Comparison of ENCODE assay signal across 19 cellular contexts in the genomic region with DNA sequence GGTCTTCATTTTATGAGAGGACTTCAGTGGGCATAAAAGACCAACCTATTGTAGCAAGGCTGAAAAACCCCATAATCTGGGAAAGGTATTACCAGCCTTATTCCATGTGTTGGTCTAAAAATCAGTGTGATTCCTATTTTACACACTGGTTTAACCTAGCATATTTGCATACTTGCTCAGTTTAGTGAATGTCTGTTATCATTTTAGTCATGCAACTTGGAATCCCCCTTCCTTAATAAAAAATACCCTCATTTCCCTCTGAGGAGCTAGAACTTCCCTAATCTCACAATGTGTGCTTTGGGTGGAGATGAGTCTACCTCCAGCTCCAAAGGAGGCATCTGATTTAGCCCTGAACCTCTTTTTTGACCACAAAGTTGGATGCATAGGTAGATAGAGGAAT.
DNase-seq lines count a peak whose midpoint lies in the region; ATAC-seq and TF ChIP-seq lines count a peak whose summit lies in the region.
"Had no signal": no experiment of that assay in that cellular context is flagged by ENCODE, and none has a peak within 500 bp of the region (broad histone marks: within the 10 kb centered on the region; RNA-seq: fewer than 3 reads in every experiment).

No MANE protein-coding gene starts in this region.

- H3K4me1 Mint-ChIP-seq in type B pancreatic cell (ENCODE audit: unreplicated experiment), result peaks cover 9% of the 10 kb centered on the region
- H3K4me1 Mint-ChIP-seq: activated CD4-positive, alpha-beta T cell treated with anti-CD3 and anti-CD28 coated beads, Interleukin-2, amount 10 ng/mL, durations not matched to agents 7 days and 5 days; activated naive CD8-positive, alpha-beta T cell treated with anti-CD3 and anti-CD28 coated beads, Interleukin-2, amount 50 U/mL, for 24 hours; naive thymus-derived CD4-positive, alpha-beta T cell had no signal

- H3K4me3 Mint-ChIP-seq in type B pancreatic cell, result no peak overlapping the region
- H3K4me3 Mint-ChIP-seq: activated CD4-positive, alpha-beta T cell treated with anti-CD3 and anti-CD28 coated beads, Interleukin-2, amount 10 ng/mL, durations not matched to agents 7 days and 5 days; activated naive CD8-positive, alpha-beta T cell treated with anti-CD3 and anti-CD28 coated beads, Interleukin-2, amount 50 U/mL, for 24 hours; activated T-cell treated with anti-CD3 and anti-CD28 coated beads, Interleukin-2, amount 50 U/mL, for 4 hours; endodermal cell; naive thymus-derived CD4-positive, alpha-beta T cell had no signal

- no peaks in the 10 kb centered on the region for H3K9me3 Mint-ChIP-seq in type B pancreatic cell
- H3K9me3 Mint-ChIP-seq: activated CD4-positive, alpha-beta T cell treated with anti-CD3 and anti-CD28 coated beads, Interleukin-2, amount 10 ng/mL, durations not matched to agents 7 days and 5 days had no signal

- no peak overlapping the region for H3K27ac Mint-ChIP-seq in type B pancreatic cell
- H3K27ac Mint-ChIP-seq: activated CD4-positive, alpha-beta T cell treated with anti-CD3 and anti-CD28 coated beads, Interleukin-2, amount 10 ng/mL, durations not matched to agents 7 days and 5 days; activated naive CD8-positive, alpha-beta T cell treated with anti-CD3 and anti-CD28 coated beads, Interleukin-2, amount 50 U/mL, for 24 hours; endodermal cell; naive thymus-derived CD4-positive, alpha-beta T cell had no signal

- TF ChIP-seq CTCF in type B pancreatic cell (conservative IDR thresholded peaks at IDR 0.05), result no peak

- H3K36me3 Mint-ChIP-seq in type B pancreatic cell, result no peaks in the 10 kb centered on the region
- H3K36me3 Mint-ChIP-seq: naive thymus-derived CD4-positive, alpha-beta T cell had no signal

- ATAC-seq in GM18868 (IDR thresholded peaks at IDR 0.05; ENCODE audit: unreplicated experiment) (peak; percentile 74), GM21723 (IDR thresholded peaks at IDR 0.05; ENCODE audit: unreplicated experiment) (peak; percentile 64), HG03159 (IDR thresholded peaks at IDR 0.05; ENCODE audit: unreplicated experiment) (peak; percentile 64), GM21515 (IDR thresholded peaks at IDR 0.05; ENCODE audit: unreplicated experiment) (no peak), GM18511 (IDR thresholded peaks at IDR 0.05; ENCODE audit: unreplicated experiment) (no peak)
- ATAC-seq: activated naive CD8-positive, alpha-beta T cell treated with anti-CD3 and anti-CD28 coated beads, Interleukin-2, amount 50 U/mL, for 24 hours; activated T-cell treated with anti-CD3 and anti-CD28 coated beads, Interleukin-2, amount 50 U/mL, for 4 hours; left ventricle myocardium superior; naive thymus-derived CD4-positive, alpha-beta T cell had no signal

- DNase-seq in Kasumi-1 (lab: John Stamatoyannopoulos, UW) (no peak), type B pancreatic cell (ENCODE audit: extremely low spot score, unreplicated experiment) (no peak)
- DNase-seq: activated CD4-positive, alpha-beta T cell treated with anti-CD3 and anti-CD28 coated beads, Interleukin-2, amount 10 ng/mL, durations not matched to agents 7 days and 5 days; activated naive CD8-positive, alpha-beta T cell treated with anti-CD3 and anti-CD28 coated beads, Interleukin-2, amount 50 U/mL, for 24 hours; activated T-cell treated with anti-CD3 and anti-CD28 coated beads, Interleukin-2, amount 50 U/mL, for 4 hours; DMS153; endodermal cell; foreskin melanocyte; left ventricle myocardium superior; naive thymus-derived CD4-positive, alpha-beta T cell; NCI-H1694; NCI-H446 treated with DMSO at 0.1 percent for 48 hours; OCI-M1; T1000 had no signal

- H3K27me3 Mint-ChIP-seq in type B pancreatic cell, result peaks cover under 1% of the 10 kb centered on the region
- H3K27me3 Mint-ChIP-seq: activated CD4-positive, alpha-beta T cell treated with anti-CD3 and anti-CD28 coated beads, Interleukin-2, amount 10 ng/mL, durations not matched to agents 7 days and 5 days; activated naive CD8-positive, alpha-beta T cell treated with anti-CD3 and anti-CD28 coated beads, Interleukin-2, amount 50 U/mL, for 24 hours; naive thymus-derived CD4-positive, alpha-beta T cell had no signal

Comparison
In these comparisons a context has a peak if more than half of its experiments do, and no peak if none do; other contexts are left out.
1. ATAC-seq: peak in GM18868 (single experiment), GM21723 (single experiment) and HG03159 (single experiment); none in GM21515 (single experiment) and GM18511 (single experiment).